In genomic region chr9:131743501-131743900, GRCh38 we compare ENCODE assay signal across 15 cellular contexts. TPM values are rescaled to one million over a fixed set of nuclear protein-coding genes. Genes with fewer than 3 reads are reported as not detected.
DNase-seq lines count a peak whose midpoint lies in the region; ATAC-seq and TF ChIP-seq lines count a peak whose summit lies in the region.
"Had no signal": no experiment of that assay in that cellular context is flagged by ENCODE, and none has a peak within 500 bp of the region (broad histone marks: within the 10 kb centered on the region; RNA-seq: fewer than 3 reads in every experiment).

No MANE protein-coding gene starts in this region.

- ATAC-seq in body of pancreas = no peak
- no peak for ATAC-seq in HG02763 (IDR thresholded peaks at IDR 0.05; ENCODE audit: unreplicated experiment)

- TF ChIP-seq CTCF in HFFc6 (IDR thresholded peaks at IDR 0.05) = no peak
- TF ChIP-seq CTCF in body of pancreas (IDR thresholded peaks at IDR 0.05) = no peak
- TF ChIP-seq CTCF in progenitor cell of endocrine pancreas (IDR thresholded peaks at IDR 0.05; ENCODE audit: unreplicated experiment) = no peak
- no peak for TF ChIP-seq CTCF in brain microvascular endothelial cell (IDR thresholded peaks at IDR 0.05; ENCODE audit: low read depth, low read length, missing control alignments)

- H3K4me3 Mint-ChIP-seq in activated T-cell treated with anti-CD3 and anti-CD28 coated beads, Interleukin-2, amount 50 U/mL, for 24 hours = no peak overlapping the region
- H3K4me3 Mint-ChIP-seq in HFFc6 (no peak overlapping the region), progenitor cell of endocrine pancreas (ENCODE audit: low read depth) (peak overlapping the region; percentile 47)

- no peaks in the 10 kb centered on the region for H3K9me3 ChIP-seq in body of pancreas
- H3K9me3 ChIP-seq: right lobe of liver had no signal

- DNase-seq in activated T-cell treated with anti-CD3 and anti-CD28 coated beads, Interleukin-2, amount 50 U/mL, for 24 hours = no peak
- no peak for DNase-seq in activated T-cell treated with anti-CD3 and anti-CD28 coated beads, Interleukin-2, amount 50 U/mL, for 48 hours
- DNase-seq in HFFc6 (peak; percentile 48), body of pancreas (no peak), progenitor cell of endocrine pancreas (ENCODE audit: low spot score, unreplicated experiment) (no peak), brain microvascular endothelial cell (no peak), NOMO-1 treated with DMSO at 0.1 percent for 48 hours (lab: John Stamatoyannopoulos, UW; ENCODE audit: unreplicated experiment) (no peak)
- DNase-seq: activated CD4-positive, alpha-beta T cell treated with anti-CD3 and anti-CD28 coated beads for 48 hours; NCI-H1694 treated with DMSO at 0.1 percent for 48 hours; NCI-H446; NK-92 treated with Interleukin-12 subunit alpha and Interleukin-12 subunit beta, amount 100 ng/mL, for 24 hours; right lobe of liver; SHP77 had no signal

- H3K27ac ChIP-seq in body of pancreas = peak overlapping the region; percentile 72 to 84 (median 82)
- no peak overlapping the region for H3K27ac ChIP-seq in brain microvascular endothelial cell

- peaks cover 8% of the 10 kb centered on the region for H3K36me3 Mint-ChIP-seq in activated T-cell treated with anti-CD3 and anti-CD28 coated beads, Interleukin-2, amount 50 U/mL, for 24 hours (ENCODE audit: low read depth)
- H3K36me3 Mint-ChIP-seq in HFFc6 (ENCODE audit: low read depth) = no peaks in the 10 kb centered on the region
- no peaks in the 10 kb centered on the region for H3K36me3 Mint-ChIP-seq in progenitor cell of endocrine pancreas (ENCODE audit: insufficient read depth)

- H3K4me3 ChIP-seq in body of pancreas (no peak overlapping the region), brain microvascular endothelial cell (ENCODE audit: low read depth, low read length) (no peak overlapping the region)
- H3K4me3 ChIP-seq: HAP-1, right lobe of liver had no signal

- no peaks in the 10 kb centered on the region for H3K27me3 Mint-ChIP-seq in activated T-cell treated with anti-CD3 and anti-CD28 coated beads, Interleukin-2, amount 50 U/mL, for 24 hours
- H3K27me3 Mint-ChIP-seq in HFFc6 (ENCODE audit: insufficient read depth) = peaks cover 3% of the 10 kb centered on the region
- H3K27me3 Mint-ChIP-seq in progenitor cell of endocrine pancreas = no peaks in the 10 kb centered on the region

- no peaks in the 10 kb centered on the region for H3K36me3 ChIP-seq in body of pancreas (replicated peaks in 1 of 2; ENCODE audit: insufficient read depth in 1 of 2, low read depth in 2 of 2)
- no peaks in the 10 kb centered on the region for H3K36me3 ChIP-seq in brain microvascular endothelial cell (replicated peaks)
- H3K36me3 ChIP-seq: HAP-1, right lobe of liver had no signal

- no peaks in the 10 kb centered on the region for H3K27me3 ChIP-seq in body of pancreas
- H3K27me3 ChIP-seq in brain microvascular endothelial cell (replicated peaks) = no peaks in the 10 kb centered on the region
- H3K27me3 ChIP-seq: right lobe of liver had no signal

- H3K27ac Mint-ChIP-seq in activated T-cell treated with anti-CD3 and anti-CD28 coated beads, Interleukin-2, amount 50 U/mL, for 24 hours = peak overlapping the region; percentile 79
- no peak overlapping the region; the same call in 1 of the 2 replicates for H3K27ac Mint-ChIP-seq in HFFc6
- no peak overlapping the region for H3K27ac Mint-ChIP-seq in progenitor cell of endocrine pancreas

- intact Hi-C loops in body of pancreas (cut with DNase I) = loop anchor here (5.0 kb wide), 1 partner anchor 151 kb away; no protein-coding TSS in a partner anchor

- TF ChIP-seq POLR2A in body of pancreas (IDR thresholded peaks at IDR 0.05) = no peak

- in situ Hi-C loops in brain microvascular endothelial cell (cut with HindIII; ENCODE audit: low pct_ligation_motif_present, low sequenced_read_pairs) = no loop called here

- peaks cover 52% of the 10 kb centered on the region for H3K4me1 Mint-ChIP-seq in activated T-cell treated with anti-CD3 and anti-CD28 coated beads, Interleukin-2, amount 50 U/mL, for 24 hours (ENCODE audit: low read depth)
- peaks cover 22% of the 10 kb centered on the region for H3K4me1 Mint-ChIP-seq in HFFc6 (ENCODE audit: low read depth)
- peaks cover 12% of the 10 kb centered on the region for H3K4me1 Mint-ChIP-seq in progenitor cell of endocrine pancreas (ENCODE audit: low read depth)

- WGBS in body of pancreas, 2 donors = 75 to 100% methylated on average over 1 of the region's 1 CpG

- peaks cover 26% of the 10 kb centered on the region for H3K4me1 ChIP-seq in body of pancreas
- H3K4me1 ChIP-seq: HAP-1 had no signal

- no peaks in the 10 kb centered on the region for H3K9me3 Mint-ChIP-seq in activated T-cell treated with anti-CD3 and anti-CD28 coated beads, Interleukin-2, amount 50 U/mL, for 24 hours
- H3K9me3 Mint-ChIP-seq in HFFc6 (no peaks in the 10 kb centered on the region), progenitor cell of endocrine pancreas (ENCODE audit: low read depth) (no peaks in the 10 kb centered on the region)

RNA-seq across cellular contexts. Expression of gene RAPGEF1, which starts 3.6 kb away (rescaled TPM):
- total RNA-seq in HFFc6 (2021; fragmentation: NEBNext Ultra II Directional; extraction: Animal tissue kit (Norgen Biotek cat#: 25700)) = 10 to 100 TPM; 38.6 to 46.6 (median 42.3) TPM
- total RNA-seq in body of pancreas (10 to 100 TPM; 30.1 to 70.5 TPM), progenitor cell of endocrine pancreas (57.3 and 62.8 TPM in 2 replicates)
